Comparison of ENCODE assay signal across 16 cellular contexts in the genomic region with DNA sequence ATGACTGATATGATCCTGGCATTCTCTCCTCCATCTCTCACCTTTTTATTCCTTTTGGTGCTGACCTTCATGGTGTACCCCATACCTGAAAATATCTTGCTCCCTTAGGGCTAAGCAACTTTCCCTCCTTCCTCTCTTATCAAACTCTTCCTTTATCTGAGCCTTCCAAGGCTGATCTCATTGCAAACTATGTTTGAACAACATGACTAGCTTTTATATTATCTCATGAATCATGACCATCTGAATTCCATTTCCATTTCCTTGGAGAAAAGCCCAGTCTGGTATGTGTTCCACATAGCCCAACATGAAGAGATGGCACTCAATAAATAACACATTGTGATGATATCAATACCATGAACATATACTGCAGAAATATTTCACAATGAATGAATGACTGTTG.
A peak's percentile ranks its signal among the peaks of the same experiment; 100 is the strongest.
DNase-seq lines count a peak whose midpoint lies in the region; ATAC-seq and TF ChIP-seq lines count a peak whose summit lies in the region.
"Had no signal": no experiment of that assay in that cellular context is flagged by ENCODE, and none has a peak within 500 bp of the region (broad histone marks: within the 10 kb centered on the region; RNA-seq: fewer than 3 reads in every experiment).

No MANE protein-coding gene starts in this region.

- peak in 1 of 2 experiments; percentile 49; a peak in 1 of 4 replicates for TF ChIP-seq EP300 in SK-N-SH (IDR thresholded peaks at IDR 0.05; ENCODE audit: borderline replicate concordance in 1 of 2, low read depth in 1 of 2, low read length in 1 of 2)

- H3K9me3 Mint-ChIP-seq in CD14-positive monocyte = peaks cover 0 to 11% (median 3%) of the 10 kb centered on the region in 7 donors
- H3K9me3 Mint-ChIP-seq: endodermal cell had no signal

- H4K20me1 ChIP-seq in BLaER1 treated with 17β-estradiol and CSF1 and Interleukin-3, amounts not matched to agents 10 nM and 100 nM = no peaks in the 10 kb centered on the region
- H4K20me1 ChIP-seq in SK-N-SH (ENCODE audit: insufficient read depth) = no peaks in the 10 kb centered on the region

- no peak for ATAC-seq in GM19351 (IDR thresholded peaks at IDR 0.05; ENCODE audit: unreplicated experiment)

- H3K4me3 ChIP-seq in BLaER1 treated with 17β-estradiol and CSF1 and Interleukin-3, amounts not matched to agents 10 nM and 100 nM = no peak overlapping the region
- H3K4me3 ChIP-seq in SK-N-SH (ENCODE audit: low read depth in 2 of 2, low read length in 1 of 2) = 0 out of 4 replicates have a peak overlapping the region, but pooled peaks of 1 of the 2 experiments have one; percentile 18
- H3K4me3 ChIP-seq: SJCRH30 had no signal

- no peak for DNase-seq in SK-N-SH
- peak; percentile 20 for DNase-seq in epithelial cell of prostate (ENCODE audit: low read depth, low spot score)
- peak; percentile 44 for DNase-seq in non-pigmented ciliary epithelial cell (ENCODE audit: low read depth)
- DNase-seq in CD14-positive monocyte (ENCODE audit: low spot score) = no peak
- DNase-seq in NCI-H2107 treated with DMSO at 0.1 percent for 48 hours (lab: John Stamatoyannopoulos, UW; ENCODE audit: unreplicated experiment) = no peak
- DNase-seq in ureter (ENCODE audit: low spot score) = no peak
- DNase-seq: C1 segment of cervical spinal cord; endodermal cell; H9; NCI-H146; NCI-H82; stimulated activated CD4-positive, alpha-beta T cell treated with anti-CD3 and anti-CD28 coated beads, Interleukin-1b, Interleukin-23, amount 100 ng/mL, for 48 hours; WERI-Rb-1 had no signal

- peak overlapping the region; percentile 29 to 66 (median 52) for H3K4me2 ChIP-seq in BLaER1 treated with 17β-estradiol and CSF1 and Interleukin-3, amounts not matched to agents 10 nM and 100 nM
- peak overlapping the region; percentile 67 for H3K4me2 ChIP-seq in SK-N-SH

- no peak overlapping the region for H3K4me3 Mint-ChIP-seq in CD14-positive monocyte
- H3K4me3 Mint-ChIP-seq: endodermal cell, H9 had no signal

- H3K36me3 Mint-ChIP-seq in CD14-positive monocyte = no peaks in the 10 kb centered on the region

- peaks cover 0 to 4% (median 0%) of the 10 kb centered on the region in 3 donors for H3K27me3 Mint-ChIP-seq in CD14-positive monocyte (ENCODE audit: low read depth in 3 of 3)

- TF ChIP-seq CTCF in SK-N-SH (IDR thresholded peaks at IDR 0.05) = no peak
- TF ChIP-seq CTCF in CD14-positive monocyte (IDR thresholded peaks at IDR 0.05) = no peak

- H3K27me3 ChIP-seq in BLaER1 treated with 17β-estradiol and CSF1 and Interleukin-3, amounts not matched to agents 10 nM and 100 nM = no peaks in the 10 kb centered on the region
- H3K27me3 ChIP-seq in SK-N-SH (ENCODE audit: insufficient read depth) = no peaks in the 10 kb centered on the region
- H3K27me3 ChIP-seq: SJCRH30 had no signal

- TF ChIP-seq RAD21 in SK-N-SH (IDR thresholded peaks at IDR 0.05; ENCODE audit: low read length) = no peak

- H3K79me2 ChIP-seq in SK-N-SH (ENCODE audit: insufficient read depth) = no peaks in the 10 kb centered on the region

- no peaks in the 10 kb centered on the region for H3K9me2 ChIP-seq in SK-N-SH

- no peaks in the 10 kb centered on the region for H3K9me3 ChIP-seq in BLaER1 treated with 17β-estradiol and CSF1 and Interleukin-3, amounts not matched to agents 10 nM and 100 nM (replicated peaks in 1 of 11)
- no peaks in the 10 kb centered on the region for H3K9me3 ChIP-seq in SK-N-SH
- H3K9me3 ChIP-seq: SJCRH30 had no signal

- H3K4me1 Mint-ChIP-seq in CD14-positive monocyte = no peaks in the 10 kb centered on the region

- H3K27ac Mint-ChIP-seq in CD14-positive monocyte = no peak overlapping the region
- H3K27ac Mint-ChIP-seq: endodermal cell, H9 had no signal

- no peak overlapping the region for H3K27ac ChIP-seq in BLaER1 treated with 17β-estradiol and CSF1 and Interleukin-3, amounts not matched to agents 10 nM and 100 nM
- peak overlapping the region in 1 of 2 experiments; percentile 87; a peak in 3 of 4 replicates for H3K27ac ChIP-seq in SK-N-SH (ENCODE audit: low read depth in 2 of 2, low read length in 1 of 2)
- H3K27ac ChIP-seq in epithelial cell of prostate = peak overlapping the region; percentile 35
- H3K27ac ChIP-seq: SJCRH30, WERI-Rb-1 had no signal

- H2AFZ ChIP-seq in SK-N-SH (ENCODE audit: low read depth) = no peak overlapping the region; the same call in 1 of the 2 replicates

- POLR2A ChIA-PET in SK-N-SH (lab: Yijun Ruan, JAX) = no interaction called here

- CTCF ChIA-PET in SK-N-SH (lab: Yijun Ruan, JAX) = interaction anchor here (1.4 kb wide), 1 partner anchor 312 kb away, joined by 3 read pairs; no protein-coding TSS in a partner anchor

- H3F3A ChIP-seq in SK-N-SH (replicated peaks; ENCODE audit: insufficient read depth) = peaks cover 10% of the 10 kb centered on the region

- intact Hi-C loops in CD14-positive monocyte (cut with micrococcal nuclease) = no loop called here

- no peak overlapping the region for H3K9ac ChIP-seq in BLaER1 treated with 17β-estradiol and CSF1 and Interleukin-3, amounts not matched to agents 10 nM and 100 nM
- H3K9ac ChIP-seq in SK-N-SH = peak overlapping the region; percentile 13; the same call in 1 of the 2 replicates

- H3K4me1 ChIP-seq in BLaER1 treated with 17β-estradiol and CSF1 and Interleukin-3, amounts not matched to agents 10 nM and 100 nM = peaks cover 8 to 15% (median 11%) of the 10 kb centered on the region in 10 experiments; a peak in 19 of 20 replicates
- peaks cover 2 to 12% of the 10 kb centered on the region in 2 experiments; a peak in 2 of 4 replicates for H3K4me1 ChIP-seq in SK-N-SH (ENCODE audit: control insufficient read depth in 1 of 2, insufficient read depth in 2 of 2, low read depth in 1 of 2, low read length in 1 of 2)

- H3K36me3 ChIP-seq in BLaER1 treated with 17β-estradiol and CSF1 and Interleukin-3, amounts not matched to agents 10 nM and 100 nM = no peaks in the 10 kb centered on the region
- no peaks in the 10 kb centered on the region for H3K36me3 ChIP-seq in SK-N-SH (replicated peaks in 1 of 2; ENCODE audit: control insufficient read depth in 1 of 2, insufficient read depth in 2 of 2, low read length in 1 of 2)
- H3K36me3 ChIP-seq: SJCRH30, WERI-Rb-1 had no signal

TF ChIP-seq in SK-N-SH, 30 proteins besides CTCF, POLR2A, EP300 and RAD21 (continues in another document):
- TF ChIP-seq, protein P1, sequence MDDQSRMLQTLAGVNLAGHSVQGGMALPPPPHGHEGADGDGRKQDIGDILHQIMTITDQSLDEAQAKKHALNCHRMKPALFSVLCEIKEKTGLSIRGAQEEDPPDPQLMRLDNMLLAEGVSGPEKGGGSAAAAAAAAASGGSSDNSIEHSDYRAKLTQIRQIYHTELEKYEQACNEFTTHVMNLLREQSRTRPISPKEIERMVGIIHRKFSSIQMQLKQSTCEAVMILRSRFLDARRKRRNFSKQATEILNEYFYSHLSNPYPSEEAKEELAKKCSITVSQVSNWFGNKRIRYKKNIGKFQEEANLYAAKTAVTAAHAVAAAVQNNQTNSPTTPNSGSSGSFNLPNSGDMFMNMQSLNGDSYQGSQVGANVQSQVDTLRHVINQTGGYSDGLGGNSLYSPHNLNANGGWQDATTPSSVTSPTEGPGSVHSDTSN (IDR thresholded peaks at IDR 0.05) = peak; percentile 60
- TF ChIP-seq RCOR1 (IDR thresholded peaks at IDR 0.05; ENCODE audit: low read length) (no peak), EZH2phosphoT487 (IDR thresholded peaks at IDR 0.05; ENCODE audit: borderline replicate concordance, low read depth) (no peak), NRF1 (IDR thresholded peaks at IDR 0.05; ENCODE audit: low read depth, low read length) (no peak), SIN3A (IDR thresholded peaks at IDR 0.05; ENCODE audit: borderline replicate concordance, low read depth, low read length) (no peak), FOXM1 (IDR thresholded peaks at IDR 0.05; ENCODE audit: low read depth) (no peak)
- TF ChIP-seq, protein P2, sequence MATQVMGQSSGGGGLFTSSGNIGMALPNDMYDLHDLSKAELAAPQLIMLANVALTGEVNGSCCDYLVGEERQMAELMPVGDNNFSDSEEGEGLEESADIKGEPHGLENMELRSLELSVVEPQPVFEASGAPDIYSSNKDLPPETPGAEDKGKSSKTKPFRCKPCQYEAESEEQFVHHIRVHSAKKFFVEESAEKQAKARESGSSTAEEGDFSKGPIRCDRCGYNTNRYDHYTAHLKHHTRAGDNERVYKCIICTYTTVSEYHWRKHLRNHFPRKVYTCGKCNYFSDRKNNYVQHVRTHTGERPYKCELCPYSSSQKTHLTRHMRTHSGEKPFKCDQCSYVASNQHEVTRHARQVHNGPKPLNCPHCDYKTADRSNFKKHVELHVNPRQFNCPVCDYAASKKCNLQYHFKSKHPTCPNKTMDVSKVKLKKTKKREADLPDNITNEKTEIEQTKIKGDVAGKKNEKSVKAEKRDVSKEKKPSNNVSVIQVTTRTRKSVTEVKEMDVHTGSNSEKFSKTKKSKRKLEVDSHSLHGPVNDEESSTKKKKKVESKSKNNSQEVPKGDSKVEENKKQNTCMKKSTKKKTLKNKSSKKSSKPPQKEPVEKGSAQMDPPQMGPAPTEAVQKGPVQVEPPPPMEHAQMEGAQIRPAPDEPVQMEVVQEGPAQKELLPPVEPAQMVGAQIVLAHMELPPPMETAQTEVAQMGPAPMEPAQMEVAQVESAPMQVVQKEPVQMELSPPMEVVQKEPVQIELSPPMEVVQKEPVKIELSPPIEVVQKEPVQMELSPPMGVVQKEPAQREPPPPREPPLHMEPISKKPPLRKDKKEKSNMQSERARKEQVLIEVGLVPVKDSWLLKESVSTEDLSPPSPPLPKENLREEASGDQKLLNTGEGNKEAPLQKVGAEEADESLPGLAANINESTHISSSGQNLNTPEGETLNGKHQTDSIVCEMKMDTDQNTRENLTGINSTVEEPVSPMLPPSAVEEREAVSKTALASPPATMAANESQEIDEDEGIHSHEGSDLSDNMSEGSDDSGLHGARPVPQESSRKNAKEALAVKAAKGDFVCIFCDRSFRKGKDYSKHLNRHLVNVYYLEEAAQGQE (IDR thresholded peaks at IDR 0.05; ENCODE audit: low read depth, low read length) = no peak
- TF ChIP-seq, protein P3, sequence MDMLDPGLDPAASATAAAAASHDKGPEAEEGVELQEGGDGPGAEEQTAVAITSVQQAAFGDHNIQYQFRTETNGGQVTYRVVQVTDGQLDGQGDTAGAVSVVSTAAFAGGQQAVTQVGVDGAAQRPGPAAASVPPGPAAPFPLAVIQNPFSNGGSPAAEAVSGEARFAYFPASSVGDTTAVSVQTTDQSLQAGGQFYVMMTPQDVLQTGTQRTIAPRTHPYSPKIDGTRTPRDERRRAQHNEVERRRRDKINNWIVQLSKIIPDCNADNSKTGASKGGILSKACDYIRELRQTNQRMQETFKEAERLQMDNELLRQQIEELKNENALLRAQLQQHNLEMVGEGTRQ (IDR thresholded peaks at IDR 0.05; ENCODE audit: borderline replicate concordance, low read depth, low read length) = no peak
- TF ChIP-seq, protein P4, sequence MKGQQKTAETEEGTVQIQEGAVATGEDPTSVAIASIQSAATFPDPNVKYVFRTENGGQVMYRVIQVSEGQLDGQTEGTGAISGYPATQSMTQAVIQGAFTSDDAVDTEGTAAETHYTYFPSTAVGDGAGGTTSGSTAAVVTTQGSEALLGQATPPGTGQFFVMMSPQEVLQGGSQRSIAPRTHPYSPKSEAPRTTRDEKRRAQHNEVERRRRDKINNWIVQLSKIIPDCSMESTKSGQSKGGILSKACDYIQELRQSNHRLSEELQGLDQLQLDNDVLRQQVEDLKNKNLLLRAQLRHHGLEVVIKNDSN (IDR thresholded peaks at IDR 0.05; ENCODE audit: borderline replicate concordance, low read depth) = no peak

Comparison
In these comparisons a context has a peak if more than half of its experiments do, and no peak if none do; other contexts are left out.
1. DNase-seq: peak in epithelial cell of prostate (single experiment) and non-pigmented ciliary epithelial cell (single experiment); none in SK-N-SH (single experiment), CD14-positive monocyte (single experiment), NCI-H2107 treated with DMSO at 0.1 percent for 48 hours (single experiment) and ureter (single experiment).